8 cellular contexts compared by ENCODE assay signal in genomic region chr6:139996253-139996834, GRCh38.
DNase-seq lines count a peak whose midpoint lies in the region; ATAC-seq, FAIRE-seq and TF ChIP-seq lines count a peak whose summit lies in the region.

No MANE protein-coding gene starts in this region.

- RAD21 ChIA-PET in GM12878 (lab: Charles Lee; ENCODE audit: unreplicated experiment): interaction anchor here (0.9 to 2.6 kb wide), 2 partner anchors 116 to 626 kb away, joined by 3 to 16 read pairs; no protein-coding TSS in a partner anchor

- in situ Hi-C loops in GM12878 (cut with MboI): no loop called here

- H3K36me3 ChIP-seq in GM12878 (ENCODE audit: control insufficient read depth in 2 of 2, insufficient read depth in 2 of 2, low read length in 1 of 2) (no peaks in the 10 kb centered on the region), esophagus squamous epithelium (no peaks in the 10 kb centered on the region)

- no peak for TF ChIP-seq EP300 in GM12878 (IDR thresholded peaks at IDR 0.05; ENCODE audit: borderline replicate concordance in 1 of 2, control insufficient read depth in 1 of 2, low read depth in 2 of 2, low read length in 2 of 2)

- DNase-seq in GM20000 (ENCODE audit: low spot score) (peak; percentile 42), GM12878 (ENCODE audit: low read depth, low spot score) (peak; percentile 35), esophagus squamous epithelium (lab: John Stamatoyannopoulos, UW) (no peak), NCI-H345 treated with DMSO at 0.1 percent for 48 hours (lab: John Stamatoyannopoulos, UW; ENCODE audit: unreplicated experiment) (no peak), amniotic stem cell (lab: John Stamatoyannopoulos, UW) (no peak), T-helper 9 cell (no peak)

- H3K4me3 ChIP-seq in GM12878: no peak overlapping the region
- no peak overlapping the region for H3K4me3 ChIP-seq in esophagus squamous epithelium

- WGBS in GM12878 (ENCODE audit: insufficient coverage, insufficient replicate concordance, low lambda C conversion rate, missing lambda C conversion rate): 6% methylated on average over 6 of the region's 6 CpGs
- WGBS in esophagus squamous epithelium, 2 donors: 77 to 79% methylated on average over 6 of the region's 6 CpGs

- no peak overlapping the region for H3K9ac ChIP-seq in GM12878 (ENCODE audit: control insufficient read depth, insufficient read depth, low read length)

- POLR2A ChIA-PET in GM12878 (lab: Charles Lee): no interaction called here

- BruUV-seq in GM12878 (replicated peaks; lab: Mats Ljungman, UMichigan): no TSS peak

- intact Hi-C loops in GM12878 (cut with micrococcal nuclease; ENCODE audit: unreplicated experiment): loop anchor here (1.0 to 5.0 kb wide), 2 partner anchors 114 to 627 kb away; no protein-coding TSS in a partner anchor
- intact Hi-C loops in esophagus squamous epithelium (cut with DNase I): no loop called here

- H3K79me2 ChIP-seq in GM12878 (ENCODE audit: control insufficient read depth, insufficient read depth, low read length): no peaks in the 10 kb centered on the region

- H3K9me3 ChIP-seq in GM12878 (replicated peaks; ENCODE audit: control insufficient read depth, insufficient read depth, low read length) (no peaks in the 10 kb centered on the region), esophagus squamous epithelium (no peaks in the 10 kb centered on the region)

- TF ChIP-seq RAD21 in GM12878 (IDR thresholded peaks at IDR 0.05; ENCODE audit: insufficient read depth, low read depth, low read length): peak; percentile 58; the same call in 1 of the 2 replicates

- no peak overlapping the region; the same call in 1 of the 2 replicates for H2AFZ ChIP-seq in GM12878 (ENCODE audit: control insufficient read depth, low read depth, low read length)

- CTCF ChIA-PET in GM12878 (lab: Yijun Ruan, JAX): interaction anchor here (0.6 to 5.5 kb wide), 9 partner anchors 66 to 627 kb away, joined by 3 to 29 read pairs (median 3); partner anchors contain the start of gene CITED2

- no peak for TF ChIP-seq CTCF in GM20000 (IDR thresholded peaks at IDR 0.05; ENCODE audit: extremely low read depth, missing control alignments)
- TF ChIP-seq CTCF in GM12878 (IDR thresholded peaks at IDR 0.05 in 2 of 3, conservative IDR thresholded peaks at IDR 0.05 in 1 of 3; ENCODE audit: control insufficient read depth in 2 of 3, extremely low read depth in 1 of 3, insufficient read depth in 1 of 3, low read depth in 3 of 3, low read length in 3 of 3): peak; percentile 9 to 32 (median 30); a peak in 4 of 6 replicates
- TF ChIP-seq CTCF in esophagus squamous epithelium (IDR thresholded peaks at IDR 0.05): no peak

- H3K4me2 ChIP-seq in GM12878 (ENCODE audit: control insufficient read depth, insufficient read depth): no peak overlapping the region

- FAIRE-seq in G401.6 (lab: Jason Lieb, UNC): peak; percentile 64
- no peak for FAIRE-seq in GM12878 (lab: Jason Lieb, UNC)

- H3K27ac ChIP-seq in GM12878 (ENCODE audit: control insufficient read depth, insufficient read depth) (no peak overlapping the region), esophagus squamous epithelium (no peak overlapping the region)

- ATAC-seq in HG03571 (IDR thresholded peaks at IDR 0.05; ENCODE audit: unreplicated experiment): peak; percentile 90
- peak; percentile 87 for ATAC-seq in GM12878

- H3K27me3 ChIP-seq in GM12878 (replicated peaks in 1 of 2; ENCODE audit: control insufficient read depth in 2 of 2, insufficient read depth in 2 of 2, low read length in 1 of 2): no peaks in the 10 kb centered on the region
- no peaks in the 10 kb centered on the region for H3K27me3 ChIP-seq in esophagus squamous epithelium

- no peaks in the 10 kb centered on the region for H3K4me1 ChIP-seq in GM12878 (ENCODE audit: control insufficient read depth, insufficient read depth, low read length)
- H3K4me1 ChIP-seq in esophagus squamous epithelium: no peaks in the 10 kb centered on the region

- SMC1A ChIA-PET in GM12878 (lab: Charles Lee; ENCODE audit: uncharacterized antibody, unreplicated experiment): interaction anchor here (0.6 to 3.8 kb wide), 10 partner anchors 57 to 628 kb away, joined by 3 to 37 read pairs (median 3); no protein-coding TSS in a partner anchor

- no peaks in the 10 kb centered on the region for H4K20me1 ChIP-seq in GM12878 (ENCODE audit: control insufficient read depth, insufficient read depth)

- TF ChIP-seq POLR2A in GM12878 (IDR thresholded peaks at IDR 0.05; ENCODE audit: low read depth, low read length): no peak
- no peak for TF ChIP-seq POLR2A in esophagus squamous epithelium (IDR thresholded peaks at IDR 0.05)

TF ChIP-seq in GM12878, 131 proteins besides CTCF, POLR2A, EP300 and RAD21:
- no peak for TF ChIP-seq TCF7 (IDR thresholded peaks at IDR 0.05; ENCODE audit: borderline replicate concordance)
- peak; percentile 50; the same call in 1 of the 2 replicates for TF ChIP-seq SMC3 (IDR thresholded peaks at IDR 0.05; ENCODE audit: borderline replicate concordance, low read length)
- peak; percentile 89 for TF ChIP-seq RUNX3 (IDR thresholded peaks at IDR 0.05; ENCODE audit: low read length)
- TF ChIP-seq CEBPZ (IDR thresholded peaks at IDR 0.05; ENCODE audit: low read depth, low read length): no peak
- TF ChIP-seq PAX8 (IDR thresholded peaks at IDR 0.05): no peak
- 0 out of 2 replicates have a peak, but pooled peaks have one; percentile 37 for TF ChIP-seq CBFB (IDR thresholded peaks at IDR 0.05; ENCODE audit: low read depth)
TF ChIP-seq in GM12878: peak in this region for 3.

Comparison
In these comparisons a context has a peak if more than half of its experiments do, and no peak if none do; other contexts are left out.
1. DNase-seq: peak in GM20000 (single experiment) and GM12878 (single experiment); none in esophagus squamous epithelium (single experiment), NCI-H345 treated with DMSO at 0.1 percent for 48 hours (single experiment), amniotic stem cell (single experiment) and T-helper 9 cell (single experiment).
2. CTCF ChIP-seq: peak in GM12878 (3 of 3); none in GM20000 (single experiment) and esophagus squamous epithelium (0 of 6).